In genomic region chr10:72273410-72274212, GRCh38 we compare ENCODE assay signal across 8 cellular contexts. TPM values are rescaled to one million over a fixed set of nuclear protein-coding genes. Genes with fewer than 3 reads are reported as not detected.
DNase-seq lines count a peak whose midpoint lies in the region; ATAC-seq and TF ChIP-seq lines count a peak whose summit lies in the region.

DDIT4 (plus strand) TSS chr10:72273924; CDS start chr10:72274217, 293 bp downstream.

- peak; percentile 85 for DNase-seq in NCI-H2196 treated with DMSO at 0.1 percent for 48 hours (lab: John Stamatoyannopoulos, UW; ENCODE audit: unreplicated experiment)
- peak; percentile 99 for DNase-seq in breast epithelium (ENCODE audit: low spot score in 2 of 2)

- intact Hi-C loops in breast epithelium (cut with DNase I; ENCODE audit: low total_unique reads), result no loop called here

- TF ChIP-seq POLR2A in breast epithelium (IDR thresholded peaks at IDR 0.05), result peak; percentile 99

- peaks cover 25% of the 10 kb centered on the region for H3K79me2 ChIP-seq in ACC112 (ENCODE audit: control insufficient read depth, insufficient read depth, low read length, unreplicated experiment)

- no peak within 1 kb of the TSS for H2AFZ ChIP-seq in ACC112 (ENCODE audit: low read length, unreplicated experiment)

- H3K4me3 ChIP-seq in ACC112 (ENCODE audit: low read depth, low read length) (peak within 1 kb of the TSS; percentile 92), breast epithelium (peak within 1 kb of the TSS; percentile 89 to 98 (median 95)), iPS-18c (ENCODE audit: insufficient read depth, low read depth, low read length) (peak within 1 kb of the TSS; percentile 97), skin epidermis (peak within 1 kb of the TSS; percentile 71 to 94 (median 82))

- peak within 1 kb of the TSS; percentile 90 for H3K27ac ChIP-seq in ACC112 (ENCODE audit: low read depth, low read length)
- peak within 1 kb of the TSS; percentile 98 for H3K27ac ChIP-seq in VCaP
- peak within 1 kb of the TSS; percentile 98 to 99 for H3K27ac ChIP-seq in breast epithelium
- H3K27ac ChIP-seq in skin epidermis, result peak within 1 kb of the TSS; percentile 81 to 98 (median 96)

- no peaks in the 10 kb centered on the region for H3K9me3 ChIP-seq in breast epithelium
- no peaks in the 10 kb centered on the region for H3K9me3 ChIP-seq in iPS-18c (ENCODE audit: control insufficient read depth, insufficient read depth, low read length)

- peaks cover 23% of the 10 kb centered on the region for H3K36me3 ChIP-seq in ACC112 (ENCODE audit: insufficient read depth, low read length)
- no peaks in the 10 kb centered on the region for H3K36me3 ChIP-seq in breast epithelium

- peaks cover 22% of the 10 kb centered on the region for H3K4me1 ChIP-seq in ACC112 (ENCODE audit: control insufficient read depth, insufficient read depth, low read length, unreplicated experiment)
- peaks cover 6 to 8% of the 10 kb centered on the region in 2 donors for H3K4me1 ChIP-seq in breast epithelium

- no peaks in the 10 kb centered on the region for H3K27me3 ChIP-seq in ACC112 (ENCODE audit: insufficient read depth, low read length)
- no peaks in the 10 kb centered on the region for H3K27me3 ChIP-seq in breast epithelium

- no peak for TF ChIP-seq CTCF in VCaP (conservative IDR thresholded peaks at IDR 0.05)
- no peak for TF ChIP-seq CTCF in breast epithelium (IDR thresholded peaks at IDR 0.05)

- peak; percentile 67 for ATAC-seq in GM18870 (IDR thresholded peaks at IDR 0.05; ENCODE audit: unreplicated experiment)
- peak; percentile 92 for ATAC-seq in HG03135 (IDR thresholded peaks at IDR 0.05; ENCODE audit: unreplicated experiment)

RNA-seq across cellular contexts. Expression of gene DDIT4, which starts in this region (rescaled TPM):
- total RNA-seq in breast epithelium, result 100 to 1,000 TPM; 183 to 555 (median 341) TPM

Comparison
In these comparisons a context has a peak if more than half of its experiments do, and no peak if none do; other contexts are left out.
1. Peak in every context shown above with its lines: DNase-seq, ATAC-seq, H3K4me3 ChIP-seq and H3K27ac ChIP-seq.